Comparison of ENCODE assay signal across 26 cellular contexts in the genomic region with DNA sequence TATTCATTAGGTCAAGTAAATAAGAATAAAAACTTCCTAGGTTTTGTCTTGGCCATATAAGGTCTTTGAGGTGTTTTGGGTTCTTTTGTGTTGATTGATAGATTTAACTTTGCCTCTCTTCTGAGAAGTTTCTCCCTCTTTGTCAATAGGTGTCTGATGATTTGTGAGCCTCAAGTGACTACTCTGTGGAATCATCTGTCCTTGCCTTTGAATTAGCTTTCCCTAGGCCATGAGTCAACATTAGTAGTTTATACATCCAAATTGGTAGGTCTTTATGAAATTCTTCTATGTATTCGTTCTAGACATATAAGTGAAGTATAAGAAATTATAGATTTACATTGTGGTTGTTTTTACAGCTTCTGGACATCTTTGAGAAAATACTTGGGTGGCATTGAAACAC.
"Had no signal": no experiment of that assay in that cellular context is flagged by ENCODE, and none has a peak within 500 bp of the region (broad histone marks: within the 10 kb centered on the region; RNA-seq: fewer than 3 reads in every experiment).

No MANE protein-coding gene starts in this region.

- H3K4me3 ChIP-seq: SJSA1 had no signal

- H3K27me3 Mint-ChIP-seq: activated CD4-positive, alpha-beta T cell treated with anti-CD3 and anti-CD28 coated beads, Interleukin-2, amount 10 ng/mL, durations not matched to agents 24 days and 14 days; activated CD8-positive, alpha-beta memory T cell treated with anti-CD3 and anti-CD28 coated beads, Interleukin-2, amount 10 ng/mL, durations not matched to agents 7 days and 5 days; activated naive CD4-positive, alpha-beta T cell treated with anti-CD3 and anti-CD28 coated beads, Interleukin-2, amount 50 U/mL, for 24 hours; activated T-cell treated with anti-CD3 and anti-CD28 coated beads, Interleukin-2, amount 50 U/mL, for 24 hours; central memory CD8-positive, alpha-beta T cell had no signal

- H3K36me3 ChIP-seq: SJSA1 had no signal

- H3K36me3 Mint-ChIP-seq: activated CD8-positive, alpha-beta memory T cell treated with anti-CD3 and anti-CD28 coated beads, Interleukin-2, amount 10 ng/mL, durations not matched to agents 7 days and 5 days; activated naive CD4-positive, alpha-beta T cell treated with anti-CD3 and anti-CD28 coated beads, Interleukin-2, amount 50 U/mL, for 24 hours had no signal

- H3K27me3 ChIP-seq: SJSA1 had no signal

- H3K4me3 Mint-ChIP-seq: activated CD4-positive, alpha-beta T cell treated with anti-CD3 and anti-CD28 coated beads, Interleukin-2, amount 10 ng/mL, durations not matched to agents 24 days and 14 days; activated CD8-positive, alpha-beta memory T cell treated with anti-CD3 and anti-CD28 coated beads, Interleukin-2, amount 10 ng/mL, durations not matched to agents 7 days and 5 days; activated naive CD4-positive, alpha-beta T cell treated with anti-CD3 and anti-CD28 coated beads, Interleukin-2, amount 50 U/mL, for 24 hours; activated T-cell treated with anti-CD3 and anti-CD28 coated beads, Interleukin-2, amount 50 U/mL, for 24 hours; activated T-helper 1 cell treated with anti-CD3 and anti-CD28 coated beads, Interleukin-12 subunit alpha, Interleukin-12 subunit beta, Interleukin-2, Interleukin-4 antibody, amounts not matched to agents 30 ng/mL and 10 ng/mL and 1 ng/mL, durations not matched to agents 14 hours and 24 hours and 36 hours; central memory CD8-positive, alpha-beta T cell; T-helper 1 cell treated with Interleukin-12 subunit alpha and Interleukin-12 subunit beta and Interleukin-4 antibody, amounts not matched to agents 30 μg/mL and 1 μg/mL, for 36 hours; WTC11 had no signal

- DNase-seq: activated CD4-positive, alpha-beta T cell treated with anti-CD3 and anti-CD28 coated beads, Interleukin-2, amount 10 ng/mL, durations not matched to agents 24 days and 14 days; activated CD4-positive, alpha-beta T cell treated with anti-CD3 and anti-CD28 coated beads, Interleukin-2, amount 50 U/mL, for 48 hours; activated CD4-positive, CD25-positive, alpha-beta regulatory T cell treated with anti-CD3 and anti-CD28 coated beads, Interleukin-2, amount 50 U/mL, for 72 hours; activated CD8-positive, alpha-beta memory T cell treated with anti-CD3 and anti-CD28 coated beads, Interleukin-2, amount 10 ng/mL, durations not matched to agents 7 days and 5 days; activated effector memory CD4-positive, alpha-beta T cell treated with Interleukin-2 at 50 U/mL for 16 hours; activated naive CD4-positive, alpha-beta T cell; activated T-cell treated with anti-CD3 and anti-CD28 coated beads, Interleukin-2, amount 50 U/mL, for 24 hours; aorta; NCI-H1092 treated with DMSO at 0.1 percent for 48 hours; NCI-H1417 treated with DMSO at 0.1 percent for 48 hours; NCI-H1694; NCI-H2029; NCI-H2107; NCI-H2171 treated with DMSO at 0.1 percent for 48 hours; NCI-H226; NCI-H526 treated with DMSO at 0.1 percent for 48 hours; PC-3; SHP77 had no signal

- H3K27ac Mint-ChIP-seq: activated CD4-positive, alpha-beta T cell treated with anti-CD3 and anti-CD28 coated beads, Interleukin-2, amount 10 ng/mL, durations not matched to agents 24 days and 14 days; activated CD8-positive, alpha-beta memory T cell treated with anti-CD3 and anti-CD28 coated beads, Interleukin-2, amount 10 ng/mL, durations not matched to agents 7 days and 5 days; activated naive CD4-positive, alpha-beta T cell treated with anti-CD3 and anti-CD28 coated beads, Interleukin-2, amount 50 U/mL, for 24 hours; activated T-cell treated with anti-CD3 and anti-CD28 coated beads, Interleukin-2, amount 50 U/mL, for 24 hours; activated T-helper 1 cell treated with anti-CD3 and anti-CD28 coated beads, Interleukin-12 subunit alpha, Interleukin-12 subunit beta, Interleukin-2, Interleukin-4 antibody, amounts not matched to agents 30 ng/mL and 10 ng/mL and 1 ng/mL, durations not matched to agents 14 hours and 24 hours and 36 hours; T-helper 1 cell treated with Interleukin-12 subunit alpha and Interleukin-12 subunit beta and Interleukin-4 antibody, amounts not matched to agents 30 μg/mL and 1 μg/mL, for 36 hours; WTC11 had no signal

- H3K9me3 Mint-ChIP-seq: activated CD4-positive, alpha-beta T cell treated with anti-CD3 and anti-CD28 coated beads, Interleukin-2, amount 10 ng/mL, durations not matched to agents 24 days and 14 days had no signal

- H3K4me1 ChIP-seq: SJSA1 had no signal

- H3K4me2 ChIP-seq: KMS-11 had no signal

- H3K4me1 Mint-ChIP-seq: activated CD4-positive, alpha-beta T cell treated with anti-CD3 and anti-CD28 coated beads, Interleukin-2, amount 10 ng/mL, durations not matched to agents 24 days and 14 days; activated CD8-positive, alpha-beta memory T cell treated with anti-CD3 and anti-CD28 coated beads, Interleukin-2, amount 10 ng/mL, durations not matched to agents 7 days and 5 days; activated naive CD4-positive, alpha-beta T cell treated with anti-CD3 and anti-CD28 coated beads, Interleukin-2, amount 50 U/mL, for 24 hours; central memory CD8-positive, alpha-beta T cell had no signal

- H3K9me3 ChIP-seq: SJSA1 had no signal

- FAIRE-seq: RCC 7860 had no signal

- H3K27ac ChIP-seq: KMS-11, SJSA1 had no signal

- ATAC-seq: activated CD8-positive, alpha-beta memory T cell treated with anti-CD3 and anti-CD28 coated beads, Interleukin-2, amount 10 ng/mL, durations not matched to agents 7 days and 5 days; PC-3; WTC11 had no signal
